In genomic region chr6:23414204-23414501, GRCh38 we compare ENCODE assay signal across 8 cellular contexts.
DNase-seq lines count a peak whose midpoint lies in the region; ATAC-seq and TF ChIP-seq lines count a peak whose summit lies in the region.

No MANE protein-coding gene starts in this region.

- H3K36me3 ChIP-seq in SU-DHL-6 (ENCODE audit: low read length) (no peaks in the 10 kb centered on the region), ovary (no peaks in the 10 kb centered on the region)

- no peaks in the 10 kb centered on the region for H3K9me2 ChIP-seq in SU-DHL-6 (replicated peaks; ENCODE audit: insufficient read depth, low read length)

- H2AFZ ChIP-seq in SU-DHL-6 (ENCODE audit: low read depth, low read length, severe bottlenecking) = no peak overlapping the region

- TF ChIP-seq CTCF in Calu3 (IDR thresholded peaks at IDR 0.05; ENCODE audit: unreplicated experiment) (no peak), SU-DHL-6 (IDR thresholded peaks at IDR 0.05; ENCODE audit: insufficient read depth, low read length, poor library complexity, severe bottlenecking) (peak; percentile 18), ovary (IDR thresholded peaks at IDR 0.05) (no peak), omental fat pad (IDR thresholded peaks at IDR 0.05) (no peak)

- H3F3A ChIP-seq in SU-DHL-6 (ENCODE audit: insufficient read depth) = no peaks in the 10 kb centered on the region

- no peak overlapping the region for H3K4me2 ChIP-seq in SU-DHL-6 (ENCODE audit: low read depth, low read length, poor library complexity, severe bottlenecking)

- no peaks in the 10 kb centered on the region for H3K4me1 Mint-ChIP-seq in Calu3 (ENCODE audit: low read depth, unreplicated experiment)

- H3K4me3 ChIP-seq in SU-DHL-6 (ENCODE audit: insufficient read depth, low read length, poor library complexity, severe bottlenecking) (no peak overlapping the region), ovary (no peak overlapping the region)

- H3K9me3 ChIP-seq in SU-DHL-6 (ENCODE audit: insufficient read depth, low read length) = no peaks in the 10 kb centered on the region
- no peaks in the 10 kb centered on the region for H3K9me3 ChIP-seq in ovary

- no peak for TF ChIP-seq EP300 in ovary (IDR thresholded peaks at IDR 0.05)

- no TSS peak for BruUV-seq in Calu3 (replicated peaks; lab: Mats Ljungman, UMichigan)

- DNase-seq in Calu3 (peak; percentile 10), iris pigment epithelial cell (ENCODE audit: low read depth) (peak; percentile 79), ovary (no peak), SHP77 (lab: John Stamatoyannopoulos, UW) (no peak), omental fat pad (ENCODE audit: low spot score) (no peak)

- no peaks in the 10 kb centered on the region for H3K27me3 Mint-ChIP-seq in Calu3 (ENCODE audit: unreplicated experiment)

- no peak overlapping the region for H3K9ac ChIP-seq in SU-DHL-6 (ENCODE audit: low read length)

- peaks cover 11% of the 10 kb centered on the region for H3K9me3 Mint-ChIP-seq in Calu3 (ENCODE audit: low read depth, unreplicated experiment)

- no peaks in the 10 kb centered on the region for H3K36me3 Mint-ChIP-seq in Calu3 (ENCODE audit: insufficient read depth, unreplicated experiment)

- H3K27ac ChIP-seq in SU-DHL-6 (ENCODE audit: low read depth, low read length) = no peak overlapping the region
- H3K27ac ChIP-seq in ovary = no peak overlapping the region

- no peaks in the 10 kb centered on the region for H4K20me1 ChIP-seq in SU-DHL-6 (ENCODE audit: low read depth, low read length)

- H3K79me2 ChIP-seq in SU-DHL-6 (ENCODE audit: insufficient read depth, low read length) = no peaks in the 10 kb centered on the region

- ATAC-seq in HG03175 (IDR thresholded peaks at IDR 0.05; ENCODE audit: unreplicated experiment) = peak; percentile 47
- ATAC-seq in HG03108 (IDR thresholded peaks at IDR 0.05; ENCODE audit: unreplicated experiment) = no peak
- ATAC-seq in omental fat pad (ENCODE audit: low FRiP score) = no peak

- H3K4me3 Mint-ChIP-seq in Calu3 (ENCODE audit: low read depth, unreplicated experiment) = no peak overlapping the region

- intact Hi-C loops in Calu3 (cut with micrococcal nuclease; ENCODE audit: unreplicated experiment) = loop anchor here (10.0 kb wide), 1 partner anchor 589 kb away; no protein-coding TSS in a partner anchor
- intact Hi-C loops in ovary (cut with DNase I) = no loop called here

- no peak overlapping the region for H3K27ac Mint-ChIP-seq in Calu3 (ENCODE audit: unreplicated experiment)

- CTCF ChIA-PET in Calu3 (lab: Charles Lee) = interaction anchor here (0.6 to 1.5 kb wide), 5 partner anchors 167 to 1821 kb away, joined by 3 to 5 read pairs (median 3); partner anchors contain the start of gene SOX4

- TF ChIP-seq POLR2A in ovary (IDR thresholded peaks at IDR 0.05) = no peak

- H3K27me3 ChIP-seq in SU-DHL-6 (ENCODE audit: low read length) = no peaks in the 10 kb centered on the region
- H3K27me3 ChIP-seq in ovary = no peaks in the 10 kb centered on the region

- H3K4me1 ChIP-seq in ovary (ENCODE audit: insufficient read depth) = peaks cover 2% of the 10 kb centered on the region

Comparison
In these comparisons a context has a peak if more than half of its experiments do, and no peak if none do; other contexts are left out.
1. DNase-seq: peak in Calu3 (single experiment) and iris pigment epithelial cell (single experiment); none in ovary (0 of 5), SHP77 (0 of 2) and omental fat pad (single experiment).